8 cellular contexts compared by ENCODE assay signal in the genomic region with DNA sequence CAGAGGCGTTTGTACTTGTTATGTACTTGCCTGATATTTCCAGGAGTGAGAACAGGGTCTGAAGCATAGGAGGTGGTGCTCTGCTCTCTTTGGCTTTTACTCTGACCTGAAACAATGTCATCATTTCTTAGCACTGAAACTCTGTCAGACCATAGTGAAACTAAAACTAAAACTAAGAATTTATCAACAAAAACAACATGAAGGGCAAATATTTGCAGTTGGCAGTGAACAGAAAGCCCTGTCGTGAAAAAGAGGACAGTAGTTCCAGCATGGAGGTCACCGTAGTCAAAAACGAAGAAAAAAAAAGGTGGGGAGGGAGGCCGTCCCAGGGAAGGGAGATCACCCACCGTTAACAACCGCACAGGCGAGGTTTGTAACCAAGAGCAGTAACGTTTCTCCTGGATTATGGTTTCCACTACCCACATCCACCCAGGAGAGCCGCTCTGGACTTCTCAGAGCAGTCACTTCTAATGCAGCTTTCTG.
DNase-seq lines count a peak whose midpoint lies in the region; ATAC-seq and TF ChIP-seq lines count a peak whose summit lies in the region.

No MANE protein-coding gene starts in this region.

- CTCF ChIA-PET in MCF 10A (lab: Yijun Ruan, JAX) = no interaction called here

- no peaks in the 10 kb centered on the region for H3K4me1 Mint-ChIP-seq in MCF 10A (ENCODE audit: insufficient read depth, unreplicated experiment)

- no TSS peak for BruUV-seq in MCF 10A (replicated peaks; lab: Mats Ljungman, UMichigan)

- H3K36me3 ChIP-seq in SJSA1 (no peaks in the 10 kb centered on the region), heart right ventricle (no peaks in the 10 kb centered on the region)

- no peak overlapping the region for H3K27ac Mint-ChIP-seq in MCF 10A (ENCODE audit: low read depth, unreplicated experiment)

- H3K4me3 Mint-ChIP-seq in MCF 10A (ENCODE audit: unreplicated experiment) = no peak overlapping the region

- DNase-seq in SJSA1 (ENCODE audit: low read depth in 1 of 2, low spot score in 2 of 2) = peak in 1 of 2 experiments; percentile 57
- DNase-seq in heart right ventricle = no peak
- DNase-seq in stimulated activated naive CD8-positive, alpha-beta T cell treated with anti-CD3 and anti-CD28 coated beads, Interleukin-15, Interleukin-2, amounts not matched to agents 100 U/mL and 50 U/mL, for 24 hours = no peak
- no peak for DNase-seq in epidermal melanocyte (ENCODE audit: insufficient read length, low spot score)
- no peak for DNase-seq in NCI-H748 treated with DMSO at 0.1 percent for 48 hours (lab: John Stamatoyannopoulos, UW)
- no peak for DNase-seq in MCF 10A (ENCODE audit: unreplicated experiment)

- H3K4me1 ChIP-seq in SJSA1 (replicated peaks) (peaks cover 31% of the 10 kb centered on the region), heart right ventricle (peaks cover 0 to 40% (median 17%) of the 10 kb centered on the region in 9 donors)

- H3K27ac ChIP-seq in SJSA1 (peak overlapping the region; percentile 63), heart right ventricle (peak overlapping the region; percentile 54 to 87 (median 84))

- POLR2A ChIA-PET in MCF 10A (lab: Yijun Ruan, JAX) = interaction anchor here (1.6 kb wide), 1 partner anchor 12 kb away, joined by 7 read pairs; no protein-coding TSS in a partner anchor

- H3K27me3 Mint-ChIP-seq in MCF 10A (ENCODE audit: insufficient read depth, unreplicated experiment) = no peaks in the 10 kb centered on the region

- H3K27me3 ChIP-seq in SJSA1 (replicated peaks) = no peaks in the 10 kb centered on the region
- no peaks in the 10 kb centered on the region for H3K27me3 ChIP-seq in heart right ventricle

- intact Hi-C loops in heart right ventricle (cut with DNase I) = no loop called here
- intact Hi-C loops in MCF 10A (cut with micrococcal nuclease) = no loop called here

- WGBS in heart right ventricle, 2 donors = 18 to 26% methylated on average over 10 of the region's 10 CpGs

- peak overlapping the region; percentile 35 for H3K4me3 ChIP-seq in SJSA1
- H3K4me3 ChIP-seq in heart right ventricle = peak overlapping the region in 9 of 10 donors; percentile 6 to 54 (median 46)

- H3K9me3 ChIP-seq in SJSA1 (replicated peaks) = no peaks in the 10 kb centered on the region
- no peaks in the 10 kb centered on the region for H3K9me3 ChIP-seq in heart right ventricle

- no peaks in the 10 kb centered on the region for H3K9me3 Mint-ChIP-seq in MCF 10A (ENCODE audit: unreplicated experiment)

- ATAC-seq in GM18498 (IDR thresholded peaks at IDR 0.05; ENCODE audit: unreplicated experiment) = peak; percentile 83
- ATAC-seq in HG02588 (IDR thresholded peaks at IDR 0.05; ENCODE audit: unreplicated experiment) = peak; percentile 75
- ATAC-seq in heart right ventricle = peak in 7 of 8 donors; percentile 43 to 72 (median 59)
- peak; percentile 65 for ATAC-seq in stimulated activated naive CD8-positive, alpha-beta T cell treated with anti-CD3 and anti-CD28 coated beads, Interleukin-15, Interleukin-2, amounts not matched to agents 100 U/mL and 50 U/mL, for 24 hours

- no peaks in the 10 kb centered on the region for H3K36me3 Mint-ChIP-seq in MCF 10A (ENCODE audit: insufficient read depth, unreplicated experiment)

- no peak for TF ChIP-seq CTCF in heart right ventricle (IDR thresholded peaks at IDR 0.05)
- TF ChIP-seq CTCF in MCF 10A (IDR thresholded peaks at IDR 0.05; ENCODE audit: unreplicated experiment) = no peak
